ENCODE assay signal across 24 cellular contexts in genomic region chr13:31105856-31106255, GRCh38. TPM values are rescaled to one million over a fixed set of nuclear protein-coding genes. Genes with fewer than 3 reads are reported as not detected.
DNase-seq lines count a peak whose midpoint lies in the region; ATAC-seq and TF ChIP-seq lines count a peak whose summit lies in the region.
"Had no signal": no experiment of that assay in that cellular context is flagged by ENCODE, and none has a peak within 500 bp of the region (broad histone marks: within the 10 kb centered on the region; RNA-seq: fewer than 3 reads in every experiment).

No MANE protein-coding gene starts in this region.

- intact Hi-C loops in activated B cell treated with CpG ODN at 0.5 μM for 24 hours (cut with micrococcal nuclease), result no loop called here

- TF ChIP-seq CTCF in activated B cell treated with CpG ODN at 0.5 μM for 24 hours (IDR thresholded peaks at IDR 0.05), result no peak
- no peak for TF ChIP-seq CTCF in coronary artery (IDR thresholded peaks at IDR 0.05)

- CTCF ChIA-PET in activated B cell treated with CpG ODN at 0.5 μM for 24 hours (lab: Charles Lee), result no interaction called here

- H3K9me3 Mint-ChIP-seq in activated B cell treated with CpG ODN at 0.5 μM for 24 hours, result no peaks in the 10 kb centered on the region
- H3K9me3 Mint-ChIP-seq in stimulated activated effector memory CD8-positive, alpha-beta T cell treated with anti-CD3 and anti-CD28 coated beads, Interleukin-12 subunit alpha, Interleukin-12 subunit beta, amount 100 ng/mL, for 72 hours, result no peaks in the 10 kb centered on the region
- H3K9me3 Mint-ChIP-seq: CD14-positive monocyte; CD4-positive, alpha-beta memory T cell; CD8-positive, alpha-beta memory T cell had no signal

- peak overlapping the region; percentile 15 for H3K27ac Mint-ChIP-seq in activated B cell treated with CpG ODN at 0.5 μM for 24 hours
- H3K27ac Mint-ChIP-seq in stimulated activated effector memory CD8-positive, alpha-beta T cell treated with anti-CD3 and anti-CD28 coated beads, Interleukin-12 subunit alpha, Interleukin-12 subunit beta, amount 100 ng/mL, for 72 hours, result peak overlapping the region; percentile 11
- H3K27ac Mint-ChIP-seq: CD14-positive monocyte; CD4-positive, alpha-beta memory T cell; CD4-positive, CD25-positive, alpha-beta regulatory T cell; CD8-positive, alpha-beta memory T cell had no signal

- H3K36me3 Mint-ChIP-seq in activated B cell treated with CpG ODN at 0.5 μM for 24 hours (ENCODE audit: low read depth), result no peaks in the 10 kb centered on the region
- no peaks in the 10 kb centered on the region for H3K36me3 Mint-ChIP-seq in stimulated activated effector memory CD8-positive, alpha-beta T cell treated with anti-CD3 and anti-CD28 coated beads, Interleukin-12 subunit alpha, Interleukin-12 subunit beta, amount 100 ng/mL, for 72 hours
- H3K36me3 Mint-ChIP-seq: CD14-positive monocyte; CD4-positive, alpha-beta memory T cell; CD4-positive, CD25-positive, alpha-beta regulatory T cell; CD8-positive, alpha-beta memory T cell had no signal

- POLR2A ChIA-PET in activated B cell treated with CpG ODN at 0.5 μM for 24 hours (lab: Charles Lee), result interaction anchor here (0.7 kb wide), 1 partner anchor 30 kb away, joined by 5 read pairs; no protein-coding TSS in a partner anchor

- no peak for DNase-seq in activated B cell treated with CpG ODN at 0.5 μM for 24 hours
- DNase-seq in coronary artery (ENCODE audit: low spot score), result peak; percentile 40
- peak; percentile 23 for DNase-seq in islet precursor cell
- no peak for DNase-seq in stimulated activated effector memory CD8-positive, alpha-beta T cell treated with anti-CD3 and anti-CD28 coated beads, Interleukin-12 subunit alpha, Interleukin-12 subunit beta, amount 100 ng/mL, for 72 hours (ENCODE audit: low spot score in 2 of 2)
- no peak for DNase-seq in activated gamma-delta T cell treated with Interleukin-2 at 50 U/mL for 16 hours
- DNase-seq in mucosa of gallbladder (ENCODE audit: low spot score), result no peak
- DNase-seq: 8988T; ACHN; BE2C; C1 segment of cervical spinal cord; CD4-positive, alpha-beta memory T cell; CD4-positive, CD25-positive, alpha-beta regulatory T cell; CD8-positive, alpha-beta memory T cell; COR-L47; DMS 273 treated with DMSO at 0.1 percent for 48 hours; DMS153; DMS53; DND-41; EL; GDM1 had no signal

- no peaks in the 10 kb centered on the region for H3K4me1 Mint-ChIP-seq in activated B cell treated with CpG ODN at 0.5 μM for 24 hours
- H3K4me1 Mint-ChIP-seq in stimulated activated effector memory CD8-positive, alpha-beta T cell treated with anti-CD3 and anti-CD28 coated beads, Interleukin-12 subunit alpha, Interleukin-12 subunit beta, amount 100 ng/mL, for 72 hours, result no peaks in the 10 kb centered on the region
- H3K4me1 Mint-ChIP-seq: CD14-positive monocyte; CD4-positive, alpha-beta memory T cell; CD4-positive, CD25-positive, alpha-beta regulatory T cell; CD8-positive, alpha-beta memory T cell had no signal

- no peak overlapping the region for H3K27ac ChIP-seq in coronary artery
- H3K27ac ChIP-seq: BLaER1 had no signal

- ATAC-seq in activated B cell treated with CpG ODN at 0.5 μM for 24 hours (ENCODE audit: low read depth) (no peak), HG03571 (IDR thresholded peaks at IDR 0.05; ENCODE audit: unreplicated experiment) (no peak)
- no peak for ATAC-seq in stimulated activated effector memory CD8-positive, alpha-beta T cell treated with anti-CD3 and anti-CD28 coated beads, Interleukin-12 subunit alpha, Interleukin-12 subunit beta, amount 100 ng/mL, for 72 hours
- ATAC-seq: GM12878 had no signal

- H3K27me3 Mint-ChIP-seq in activated B cell treated with CpG ODN at 0.5 μM for 24 hours, result peaks cover 20% of the 10 kb centered on the region
- H3K27me3 Mint-ChIP-seq: CD4-positive, CD25-positive, alpha-beta regulatory T cell had no signal

- H3K4me3 Mint-ChIP-seq in activated B cell treated with CpG ODN at 0.5 μM for 24 hours, result no peak overlapping the region
- no peak overlapping the region for H3K4me3 Mint-ChIP-seq in stimulated activated effector memory CD8-positive, alpha-beta T cell treated with anti-CD3 and anti-CD28 coated beads, Interleukin-12 subunit alpha, Interleukin-12 subunit beta, amount 100 ng/mL, for 72 hours
- H3K4me3 Mint-ChIP-seq: CD14-positive monocyte; CD4-positive, alpha-beta memory T cell; CD4-positive, CD25-positive, alpha-beta regulatory T cell; CD8-positive, alpha-beta memory T cell had no signal

- H3K4me3 ChIP-seq in coronary artery, result no peak overlapping the region
- H3K4me3 ChIP-seq: BLaER1, GM12878 had no signal

RNA-seq across cellular contexts. Expression of gene HSPH1, which starts 55.8 kb away (rescaled TPM):
- 107 and 112 TPM in 2 replicates for total RNA-seq in activated B cell treated with CpG ODN at 0.5 μM for 24 hours
- 114 TPM for total RNA-seq in mucosa of gallbladder

Comparison
In these comparisons a context has a peak if more than half of its experiments do, and no peak if none do; other contexts are left out.
1. DNase-seq: peak in coronary artery (single experiment) and islet precursor cell (single experiment); none in activated B cell treated with CpG ODN at 0.5 μM for 24 hours (single experiment), stimulated activated effector memory CD8-positive, alpha-beta T cell treated with anti-CD3 and anti-CD28 coated beads, Interleukin-12 subunit alpha, Interleukin-12 subunit beta, amount 100 ng/mL, for 72 hours (0 of 2), activated gamma-delta T cell treated with Interleukin-2 at 50 U/mL for 16 hours (single experiment) and mucosa of gallbladder (single experiment).